ENCODE assay signal across 8 cellular contexts in genomic region chr14:60721331-60722162, GRCh38. TPM values are rescaled to one million over a fixed set of nuclear protein-coding genes. Genes with fewer than 3 reads are reported as not detected.
DNase-seq lines count a peak whose midpoint lies in the region; ATAC-seq and TF ChIP-seq lines count a peak whose summit lies in the region.

No MANE protein-coding gene starts in this region.

- peaks cover 62% of the 10 kb centered on the region for H3K79me2 ChIP-seq in Loucy (ENCODE audit: insufficient read depth, low read length)

- no peaks in the 10 kb centered on the region for H3K9me2 ChIP-seq in Loucy (replicated peaks; ENCODE audit: low read depth, low read length)

- peaks cover 17% of the 10 kb centered on the region for H4K20me1 ChIP-seq in Loucy (ENCODE audit: insufficient read depth, low read length, poor library complexity, severe bottlenecking)

- H3K27ac Mint-ChIP-seq in activated CD8-positive, alpha-beta T cell treated with anti-CD3 and anti-CD28 coated beads for 36 hours, result no peak overlapping the region
- no peak overlapping the region for H3K27ac Mint-ChIP-seq in effector memory CD8-positive, alpha-beta T cell
- no peak overlapping the region for H3K27ac Mint-ChIP-seq in stimulated activated naive B cell treated with anti-CD40 and anti-IgM and Interleukin-4, amounts not matched to agents 10 μg/mL and 1 μg/mL and 100 μg/mL, for 72 hours

- H3K27me3 Mint-ChIP-seq in activated CD8-positive, alpha-beta T cell treated with anti-CD3 and anti-CD28 coated beads for 36 hours, result peaks cover 53% of the 10 kb centered on the region
- peaks cover 66 to 80% of the 10 kb centered on the region in 2 donors for H3K27me3 Mint-ChIP-seq in effector memory CD8-positive, alpha-beta T cell
- peaks cover 47 to 58% of the 10 kb centered on the region in 2 donors for H3K27me3 Mint-ChIP-seq in stimulated activated naive B cell treated with anti-CD40 and anti-IgM and Interleukin-4, amounts not matched to agents 10 μg/mL and 1 μg/mL and 100 μg/mL, for 72 hours

- H2AFZ ChIP-seq in Loucy (ENCODE audit: low read length), result no peak overlapping the region

- H3K4me3 ChIP-seq in Loucy (ENCODE audit: low read length, poor library complexity, severe bottlenecking) (peak overlapping the region; percentile 83), mucosa of descending colon (no peak overlapping the region)

- peak; percentile 66 for ATAC-seq in activated CD8-positive, alpha-beta T cell treated with anti-CD3 and anti-CD28 coated beads for 36 hours
- peak; percentile 69 for ATAC-seq in effector memory CD8-positive, alpha-beta T cell (replicated peaks)
- ATAC-seq in mucosa of descending colon, result peak; percentile 61
- peak; percentile 51 to 52 for ATAC-seq in stimulated activated naive B cell treated with anti-CD40 and anti-IgM and Interleukin-4, amounts not matched to agents 10 μg/mL and 1 μg/mL and 100 μg/mL, for 72 hours (replicated peaks)
- no peak for ATAC-seq in GM19397 (IDR thresholded peaks at IDR 0.05; ENCODE audit: unreplicated experiment)

- peaks cover 16% of the 10 kb centered on the region for H3K4me1 ChIP-seq in ES-I3 (ENCODE audit: insufficient read depth, low read length)
- peaks cover 11% of the 10 kb centered on the region for H3K4me1 ChIP-seq in Loucy (ENCODE audit: insufficient read depth, low read length, poor library complexity, severe bottlenecking)
- peaks cover 21% of the 10 kb centered on the region for H3K4me1 ChIP-seq in mucosa of descending colon (ENCODE audit: low read depth)

- peak; percentile 79 for DNase-seq in activated CD8-positive, alpha-beta T cell treated with anti-CD3 and anti-CD28 coated beads for 36 hours
- DNase-seq in effector memory CD8-positive, alpha-beta T cell, result peak; percentile 24 to 36 (median 27)
- peak in 2 of 3 donors; percentile 44 to 50 for DNase-seq in mucosa of descending colon
- DNase-seq in stimulated activated naive B cell treated with anti-CD40 and anti-IgM and Interleukin-4, amounts not matched to agents 10 μg/mL and 1 μg/mL and 100 μg/mL, for 72 hours, result peak; percentile 15
- no peak for DNase-seq in HK-2 (ENCODE audit: unreplicated experiment)

- peak overlapping the region; percentile 93 for H3K9ac ChIP-seq in ES-I3 (ENCODE audit: low read depth, low read length)
- H3K9ac ChIP-seq in Loucy (ENCODE audit: low read depth, low read length, poor library complexity, severe bottlenecking), result peak overlapping the region; percentile 84

- peaks cover 16% of the 10 kb centered on the region for H3K4me1 Mint-ChIP-seq in activated CD8-positive, alpha-beta T cell treated with anti-CD3 and anti-CD28 coated beads for 36 hours (ENCODE audit: low read depth)
- H3K4me1 Mint-ChIP-seq in effector memory CD8-positive, alpha-beta T cell (ENCODE audit: low read depth in 2 of 2), result peaks cover 19 to 23% of the 10 kb centered on the region in 2 donors
- H3K4me1 Mint-ChIP-seq in stimulated activated naive B cell treated with anti-CD40 and anti-IgM and Interleukin-4, amounts not matched to agents 10 μg/mL and 1 μg/mL and 100 μg/mL, for 72 hours, result peaks cover 16 to 28% of the 10 kb centered on the region in 2 donors

- TF ChIP-seq CTCF in Loucy (conservative IDR thresholded peaks at IDR 0.05; ENCODE audit: low read length) (no peak), mucosa of descending colon (IDR thresholded peaks at IDR 0.05) (no peak)
- no peak for TF ChIP-seq CTCF in activated CD8-positive, alpha-beta T cell treated with anti-CD3 and anti-CD28 coated beads for 36 hours (IDR thresholded peaks at IDR 0.05)

- CTCF ChIA-PET in activated CD8-positive, alpha-beta T cell treated with anti-CD3 and anti-CD28 coated beads for 36 hours (lab: Charles Lee), result interaction anchor here (1.4 kb wide), 2 partner anchors 96 to 257 kb away, joined by 3 to 4 read pairs; no protein-coding TSS in a partner anchor

- no peaks in the 10 kb centered on the region for H3K9me3 Mint-ChIP-seq in activated CD8-positive, alpha-beta T cell treated with anti-CD3 and anti-CD28 coated beads for 36 hours
- no peaks in the 10 kb centered on the region for H3K9me3 Mint-ChIP-seq in effector memory CD8-positive, alpha-beta T cell
- no peaks in the 10 kb centered on the region for H3K9me3 Mint-ChIP-seq in stimulated activated naive B cell treated with anti-CD40 and anti-IgM and Interleukin-4, amounts not matched to agents 10 μg/mL and 1 μg/mL and 100 μg/mL, for 72 hours

- POLR2A ChIA-PET in activated CD8-positive, alpha-beta T cell treated with anti-CD3 and anti-CD28 coated beads for 36 hours (lab: Charles Lee), result interaction anchor here (1.0 to 2.7 kb wide), 3 partner anchors 12 to 33 kb away, joined by 3 to 10 read pairs (median 3); no protein-coding TSS in a partner anchor

- peak overlapping the region; percentile 66 for H3K4me2 ChIP-seq in Loucy (ENCODE audit: low read depth, low read length, poor library complexity, severe bottlenecking)

- peak overlapping the region; percentile 76 for H3K4me3 Mint-ChIP-seq in activated CD8-positive, alpha-beta T cell treated with anti-CD3 and anti-CD28 coated beads for 36 hours
- peak overlapping the region; percentile 90 to 92 for H3K4me3 Mint-ChIP-seq in effector memory CD8-positive, alpha-beta T cell
- peak overlapping the region; percentile 93 to 94 for H3K4me3 Mint-ChIP-seq in stimulated activated naive B cell treated with anti-CD40 and anti-IgM and Interleukin-4, amounts not matched to agents 10 μg/mL and 1 μg/mL and 100 μg/mL, for 72 hours

- no peaks in the 10 kb centered on the region for H3F3A ChIP-seq in Loucy (ENCODE audit: low read depth)

- no peaks in the 10 kb centered on the region for H3K36me3 Mint-ChIP-seq in activated CD8-positive, alpha-beta T cell treated with anti-CD3 and anti-CD28 coated beads for 36 hours (ENCODE audit: low read depth)
- H3K36me3 Mint-ChIP-seq in effector memory CD8-positive, alpha-beta T cell (ENCODE audit: insufficient read depth), result no peaks in the 10 kb centered on the region
- peaks cover 0 to 2% of the 10 kb centered on the region in 2 donors for H3K36me3 Mint-ChIP-seq in stimulated activated naive B cell treated with anti-CD40 and anti-IgM and Interleukin-4, amounts not matched to agents 10 μg/mL and 1 μg/mL and 100 μg/mL, for 72 hours

- no peaks in the 10 kb centered on the region for H3K27me3 ChIP-seq in Loucy (ENCODE audit: insufficient read depth, low read length, poor library complexity, severe bottlenecking)

- H3K9me3 ChIP-seq in ES-I3 (ENCODE audit: control insufficient read depth, insufficient read depth, low read length), result no peaks in the 10 kb centered on the region
- H3K9me3 ChIP-seq in Loucy (ENCODE audit: insufficient read depth, low read depth, low read length), result no peaks in the 10 kb centered on the region
- H3K9me3 ChIP-seq in mucosa of descending colon, result no peaks in the 10 kb centered on the region

- intact Hi-C loops in activated CD8-positive, alpha-beta T cell treated with anti-CD3 and anti-CD28 coated beads for 36 hours (cut with micrococcal nuclease), result loop anchor here (5.0 to 10.0 kb wide), 2 partner anchors 69 to 303 kb away; no protein-coding TSS in a partner anchor
- intact Hi-C loops in mucosa of descending colon (cut with DNase I, micrococcal nuclease), result no loop called here

- H3K36me3 ChIP-seq in ES-I3 (ENCODE audit: insufficient read depth, low read length), result peaks cover 14% of the 10 kb centered on the region; the same call in 1 of the 2 replicates
- H3K36me3 ChIP-seq in Loucy (ENCODE audit: insufficient read depth, low read length), result no peaks in the 10 kb centered on the region; the same call in 1 of the 2 replicates
- no peaks in the 10 kb centered on the region for H3K36me3 ChIP-seq in mucosa of descending colon (ENCODE audit: low read depth)

RNA-seq across cellular contexts. Expression of gene SIX4, which starts 2.6 kb away (rescaled TPM):
- not detected for total RNA-seq in activated CD8-positive, alpha-beta T cell treated with anti-CD3 and anti-CD28 coated beads for 36 hours
- total RNA-seq in mucosa of descending colon, result under 1 TPM; 0.12 to 0.82 (median 0.14) TPM

RNA-seq across cellular contexts. Expression of gene MNAT1, which starts 13.0 kb away (rescaled TPM):
- total RNA-seq in activated CD8-positive, alpha-beta T cell treated with anti-CD3 and anti-CD28 coated beads for 36 hours, result 10 to 100 TPM; 41.6 to 44.1 TPM
- total RNA-seq in mucosa of descending colon, result 10 to 100 TPM; 13.4 to 19.8 (median 14.3) TPM
